Comparison of ENCODE assay signal across 8 cellular contexts in genomic region chr1:100350787-100351094, GRCh38. TPM values are rescaled to one million over a fixed set of nuclear protein-coding genes. Genes with fewer than 3 reads are reported as not detected.
DNase-seq lines count a peak whose midpoint lies in the region; ATAC-seq and TF ChIP-seq lines count a peak whose summit lies in the region.

No MANE protein-coding gene starts in this region.

- H3K36me3 Mint-ChIP-seq in MCF 10A (ENCODE audit: insufficient read depth, unreplicated experiment) = no peaks in the 10 kb centered on the region

- no peaks in the 10 kb centered on the region for H3K9me3 Mint-ChIP-seq in MCF 10A (ENCODE audit: unreplicated experiment)

- CTCF ChIA-PET in MCF 10A (lab: Yijun Ruan, JAX) = interaction anchor here (0.6 kb wide), 1 partner anchor 547 kb away, joined by 3 read pairs; no protein-coding TSS in a partner anchor

- peak overlapping the region; percentile 57 to 95 (median 89) for H3K27ac ChIP-seq in heart right ventricle
- H3K27ac ChIP-seq in mesodermal cell (ENCODE audit: low read depth, low read length, severe bottlenecking) = peak overlapping the region; percentile 98
- peak overlapping the region; percentile 48 for H3K27ac ChIP-seq in urinary bladder (ENCODE audit: low read depth)

- no peaks in the 10 kb centered on the region for H3K9me3 ChIP-seq in heart right ventricle
- no peaks in the 10 kb centered on the region for H3K9me3 ChIP-seq in mesodermal cell (ENCODE audit: control insufficient read depth, low read length)

- H3K27me3 ChIP-seq in heart right ventricle = no peaks in the 10 kb centered on the region

- no peaks in the 10 kb centered on the region for H3K27me3 Mint-ChIP-seq in MCF 10A (ENCODE audit: insufficient read depth, unreplicated experiment)

- 80 to 85% methylated on average over 10 of the region's 10 CpGs for WGBS in heart right ventricle, 2 donors
- WGBS in mesodermal cell (ENCODE audit: insufficient coverage in 2 of 2), 2 experiments = 83% methylated on average over 9 of the region's 10 CpGs; no CpG with 5 or more reads in 1 of the 2 experiments
- 73% methylated on average over 10 of the region's 10 CpGs for WGBS in urinary bladder

- intact Hi-C loops in heart right ventricle (cut with DNase I) (loop anchor here in 8 of 10 donors (1.0 to 10.0 kb wide), 10 partner anchors 47 to 544 kb away; partner anchors contain the start of genes RTCA (in 2 of the 8), DBT (in 1 of the 8), EXTL2 (in 1 of the 8) and SASS6 (in 1 of the 8)), Right ventricle myocardium superior (cut with DNase I) (loop anchor here (5.0 to 10.0 kb wide), 2 partner anchors 73 to 104 kb away; no protein-coding TSS in a partner anchor), MCF 10A (cut with micrococcal nuclease) (loop anchor here (2.0 to 10.0 kb wide), 3 partner anchors 43 to 316 kb away; partner anchors contain the start of gene RTCA)

- H3K4me3 ChIP-seq in heart right ventricle (peak overlapping the region in 9 of 10 donors; percentile 75 to 97 (median 91)), mesodermal cell (ENCODE audit: extremely low read depth, insufficient read depth, low read length, poor library complexity, severe bottlenecking) (peak overlapping the region; percentile 83), urinary bladder (ENCODE audit: low read depth, low read length) (no peak overlapping the region)

- POLR2A ChIA-PET in MCF 10A (lab: Yijun Ruan, JAX) = interaction anchor here (0.7 to 5.0 kb wide), 4 partner anchors 85 to 674 kb away, joined by 3 to 67 read pairs (median 14); partner anchors contain the start of genes DBT and RTCA

- BruUV-seq in MCF 10A (replicated peaks; lab: Mats Ljungman, UMichigan) = no TSS peak

- peak overlapping the region; percentile 86 for H3K27ac Mint-ChIP-seq in MCF 10A (ENCODE audit: low read depth, unreplicated experiment)

- peak overlapping the region; percentile 92 for H3K4me3 Mint-ChIP-seq in MCF 10A (ENCODE audit: unreplicated experiment)

- H3K4me1 ChIP-seq in heart right ventricle (peaks cover 3 to 35% (median 29%) of the 10 kb centered on the region in 9 donors), mesodermal cell (ENCODE audit: control insufficient read depth, insufficient read depth, low read length, poor library complexity, severe bottlenecking) (peaks cover 9% of the 10 kb centered on the region), urinary bladder (ENCODE audit: insufficient read depth) (no peaks in the 10 kb centered on the region)

- DNase-seq in heart right ventricle = peak in 1 of 2 donors; percentile 9
- no peak for DNase-seq in Right ventricle myocardium superior
- DNase-seq in MCF 10A (ENCODE audit: unreplicated experiment) = no peak
- DNase-seq in NOMO-1 treated with dmso at 0.1 percent for 144 hours (lab: John Stamatoyannopoulos, UW; ENCODE audit: unreplicated experiment) = no peak
- DNase-seq in kidney tubule cell (ENCODE audit: low spot score) = no peak

- ATAC-seq in heart right ventricle = no peak
- no peak for ATAC-seq in Right ventricle myocardium superior (ENCODE audit: poor library complexity)
- ATAC-seq in activated CD4-positive, CD25-positive, alpha-beta regulatory T cell treated with anti-CD3 and anti-CD28 coated beads, Interleukin-2, amount 50 U/mL, for 24 hours = no peak

- no peak for TF ChIP-seq CTCF in heart right ventricle (IDR thresholded peaks at IDR 0.05)
- TF ChIP-seq CTCF in MCF 10A (IDR thresholded peaks at IDR 0.05; ENCODE audit: unreplicated experiment) = no peak

- H3K36me3 ChIP-seq in heart right ventricle (no peaks in the 10 kb centered on the region), mesodermal cell (ENCODE audit: control insufficient read depth, insufficient read depth, low read length) (peaks cover under 1% of the 10 kb centered on the region), urinary bladder (ENCODE audit: insufficient read depth) (no peaks in the 10 kb centered on the region)

- peaks cover 22% of the 10 kb centered on the region for H3K4me1 Mint-ChIP-seq in MCF 10A (ENCODE audit: insufficient read depth, unreplicated experiment)

RNA-seq across cellular contexts. Expression of gene CDC14A, which starts 1.6 kb away (rescaled TPM):
- total RNA-seq in heart right ventricle = 1 to 10 TPM; 2.0 to 4.0 (median 3.3) TPM
- polyA plus RNA-seq in heart right ventricle = 1 to 10 TPM; 1.4 to 3.0 TPM
- 3.6 TPM for total RNA-seq in Right ventricle myocardium superior
- total RNA-seq in MCF 10A (2022) = 2.6 and 3.6 TPM in 2 replicates
- polyA plus RNA-seq in mesodermal cell (2013, experiment 1 of 2) = 7.7 TPM
- polyA plus RNA-seq in mesodermal cell (2013, experiment 2 of 2) = 7.5 TPM
- total RNA-seq in urinary bladder = 29.1 TPM
- 3.9 TPM for polyA plus RNA-seq in urinary bladder

Comparison
In these comparisons a context has a peak if more than half of its experiments do, and no peak if none do; other contexts are left out.
1. H3K27ac ChIP-seq: peak in every context shown above with its lines; median percentile 98 in mesodermal cell; 89 in heart right ventricle; 48 in urinary bladder.